In genomic region chr12:14771651-14772137, GRCh38 we compare ENCODE assay signal across 8 cellular contexts. TPM values are rescaled to one million over a fixed set of nuclear protein-coding genes. Genes with fewer than 3 reads are reported as not detected.
A peak's percentile ranks its signal among the peaks of the same experiment; 100 is the strongest.
DNase-seq lines count a peak whose midpoint lies in the region; ATAC-seq, FAIRE-seq and TF ChIP-seq lines count a peak whose summit lies in the region.

No MANE protein-coding gene starts in this region.

- intact Hi-C loops in OCI-LY7 (cut with micrococcal nuclease; ENCODE audit: unreplicated experiment) = loop anchor here (2.0 to 10.0 kb wide), 9 partner anchors 111 to 1113 kb away; partner anchors contain the start of genes ARHGDIB and STRAP

- no peaks in the 10 kb centered on the region for H3K9me3 Mint-ChIP-seq in astrocyte (ENCODE audit: unreplicated experiment)
- peaks cover 0 to 10% (median 4%) of the 10 kb centered on the region in 7 donors for H3K9me3 Mint-ChIP-seq in naive B cell

- no peak for ATAC-seq in naive B cell (ENCODE audit: low read depth in 2 of 2)
- no peak for ATAC-seq in esophagus mucosa
- ATAC-seq in GM18909 (IDR thresholded peaks at IDR 0.05; ENCODE audit: poor library complexity, unreplicated experiment) = no peak

- H3K9ac ChIP-seq in astrocyte (ENCODE audit: low read length) = no peak overlapping the region

- TF ChIP-seq CTCF in GM10248 (IDR thresholded peaks at IDR 0.05; ENCODE audit: control extremely low read depth, extremely low read depth, low read depth, missing control alignments) = no peak
- TF ChIP-seq CTCF in OCI-LY7 (conservative IDR thresholded peaks at IDR 0.05; ENCODE audit: low read length) = no peak
- TF ChIP-seq CTCF in astrocyte (IDR thresholded peaks at IDR 0.05; ENCODE audit: insufficient read depth, low read depth, low read length) = no peak

- H3K79me2 ChIP-seq in OCI-LY7 (ENCODE audit: insufficient read depth, low read depth, low read length) (peaks cover 35% of the 10 kb centered on the region; the same call in 1 of the 2 replicates), astrocyte (ENCODE audit: insufficient read depth, low read length) (peaks cover 25% of the 10 kb centered on the region)

- peaks cover 8% of the 10 kb centered on the region for H4K20me1 ChIP-seq in OCI-LY7 (ENCODE audit: insufficient read depth, low read length)
- H4K20me1 ChIP-seq in astrocyte (ENCODE audit: insufficient read depth, low read length) = peaks cover 13% of the 10 kb centered on the region

- H3K36me3 ChIP-seq in OCI-LY7 (ENCODE audit: insufficient read depth, low read length) = peaks cover 27% of the 10 kb centered on the region
- H3K36me3 ChIP-seq in astrocyte (ENCODE audit: insufficient read depth, low read length) = no peaks in the 10 kb centered on the region

- H3K4me3 Mint-ChIP-seq in astrocyte (ENCODE audit: unreplicated experiment) (peak overlapping the region; percentile 96), naive B cell (peak overlapping the region; percentile 80 to 100 (median 97))

- H3K27me3 Mint-ChIP-seq in astrocyte (ENCODE audit: low read depth, unreplicated experiment) (no peaks in the 10 kb centered on the region), naive B cell (no peaks in the 10 kb centered on the region)

- H3K27ac ChIP-seq in OCI-LY7 (ENCODE audit: low read depth, low read length, poor library complexity, severe bottlenecking) (peak overlapping the region; percentile 95), astrocyte (ENCODE audit: low read depth, low read length) (no peak overlapping the region)

- H3K4me3 ChIP-seq in OCI-LY7 (ENCODE audit: low read depth, low read length, poor library complexity, severe bottlenecking) = peak overlapping the region; percentile 81
- H3K4me3 ChIP-seq in astrocyte (ENCODE audit: insufficient read depth, low read depth, low read length) = no peak overlapping the region

- BruUV-seq in OCI-LY7 (replicated peaks; lab: Mats Ljungman, UMichigan) = no TSS peak

- H3K4me1 Mint-ChIP-seq in astrocyte (ENCODE audit: low read depth, unreplicated experiment) (peaks cover 20% of the 10 kb centered on the region), naive B cell (peaks cover 47 to 73% (median 68%) of the 10 kb centered on the region in 3 donors)

- H3K9me3 ChIP-seq in OCI-LY7 (ENCODE audit: low read length) (no peaks in the 10 kb centered on the region), astrocyte (ENCODE audit: insufficient read depth, low read depth, low read length) (no peaks in the 10 kb centered on the region)

- no peak for FAIRE-seq in astrocyte (lab: Jason Lieb, UNC)

- H3K27ac Mint-ChIP-seq in astrocyte (ENCODE audit: unreplicated experiment) = peak overlapping the region; percentile 79
- peak overlapping the region in 4 of 6 donors; percentile 30 to 98 (median 72) for H3K27ac Mint-ChIP-seq in naive B cell

- DNase-seq in GM10248 (ENCODE audit: extremely low spot score) (peak; percentile 33), OCI-LY7 (ENCODE audit: low spot score) (peak; percentile 65), astrocyte (ENCODE audit: low read depth) (no peak), naive B cell (no peak), H4 (ENCODE audit: low spot score) (no peak), C1 segment of cervical spinal cord (lab: John Stamatoyannopoulos, UW) (no peak)

- CTCF ChIA-PET in GM10248 (lab: Yijun Ruan, JAX) = interaction anchor here (0.9 to 3.5 kb wide), 6 partner anchors 10 to 534 kb away, joined by 3 to 14 read pairs (median 4); no protein-coding TSS in a partner anchor
- CTCF ChIA-PET in OCI-LY7 (lab: Charles Lee; ENCODE audit: unreplicated experiment) = interaction anchor here (1.1 kb wide), 1 partner anchor 463 kb away, joined by 3 read pairs; no protein-coding TSS in a partner anchor

- peak overlapping the region; percentile 96 for H3K4me2 ChIP-seq in OCI-LY7 (ENCODE audit: low read length)
- peak overlapping the region; percentile 88 for H3K4me2 ChIP-seq in astrocyte (ENCODE audit: low read length)

- H3K36me3 Mint-ChIP-seq in astrocyte (ENCODE audit: low read depth, unreplicated experiment) = peaks cover 8% of the 10 kb centered on the region
- peaks cover 12 to 13% of the 10 kb centered on the region in 2 donors for H3K36me3 Mint-ChIP-seq in naive B cell

- H3K4me1 ChIP-seq in OCI-LY7 (ENCODE audit: insufficient read depth, low read length, poor library complexity, severe bottlenecking) = peaks cover 61% of the 10 kb centered on the region
- H3K4me1 ChIP-seq in astrocyte (ENCODE audit: insufficient read depth, low read length) = peaks cover 19% of the 10 kb centered on the region

- H3K9me2 ChIP-seq in OCI-LY7 (ENCODE audit: insufficient read depth, low read length) = no peaks in the 10 kb centered on the region

- H2AFZ ChIP-seq in OCI-LY7 (ENCODE audit: low read length) (peak overlapping the region; percentile 11; the same call in 1 of the 2 replicates), astrocyte (ENCODE audit: low read depth, low read length) (peak overlapping the region; percentile 50)

- POLR2A ChIA-PET in GM10248 (lab: Yijun Ruan, JAX) = interaction anchor here (0.6 to 2.6 kb wide), 9 partner anchors 10 to 917 kb away, joined by 3 to 13 read pairs (median 4); partner anchors contain the start of genes C12orf60 and WBP11
- POLR2A ChIA-PET in OCI-LY7 (lab: Charles Lee) = interaction anchor here (0.5 to 9.5 kb wide), 29 partner anchors 11 to 618 kb away, joined by 3 to 162 read pairs (median 4); partner anchors contain the start of genes ARHGDIB, C12orf60 and WBP11

- H3K27me3 ChIP-seq in astrocyte (ENCODE audit: insufficient read depth, low read length) = no peaks in the 10 kb centered on the region

RNA-seq across cellular contexts. Expression of gene WBP11, which starts 31.6 kb away (rescaled TPM):
- total RNA-seq in OCI-LY7 (2014; rRNA removed; shearing (Covaris generic)) = 16.5 and 22.8 TPM in 2 replicates
- total RNA-seq in OCI-LY7 (2022) = 107 TPM in 2 replicates
- 67.1 and 72.1 TPM in 2 replicates for total RNA-seq in astrocyte
- polyA plus RNA-seq in naive B cell (ENCODE audit: low read depth in 6 of 6) = 10 to 100 TPM; 37.0 to 69.1 (median 59.0) TPM
- total RNA-seq in esophagus mucosa = 28.5 TPM
- 21.3 and 35.5 TPM in 2 replicates for total RNA-seq in H4 (2014; rRNA removed; shearing (Covaris generic))

RNA-seq across cellular contexts. Expression of gene C12orf60, which starts 31.8 kb away (rescaled TPM):
- 2.8 and 3.2 TPM in 2 replicates for total RNA-seq in OCI-LY7 (2014; rRNA removed; shearing (Covaris generic))
- 3.4 and 3.9 TPM in 2 replicates for total RNA-seq in OCI-LY7 (2022)
- total RNA-seq in astrocyte = 1.7 and 2.0 TPM in 2 replicates
- 1 to 10 TPM in 5 of 6 donors, not detected in 1; 1.1 to 1.9 (median 1.6) TPM for polyA plus RNA-seq in naive B cell (ENCODE audit: low read depth in 6 of 6)
- 0.76 TPM for total RNA-seq in esophagus mucosa
- 1.2 and 2.8 TPM in 2 replicates for total RNA-seq in H4 (2014; rRNA removed; shearing (Covaris generic))

RNA-seq across cellular contexts. Expression of gene SMCO3, which starts 42.3 kb away (rescaled TPM):
- not detected in 2 replicates for total RNA-seq in OCI-LY7 (2014; rRNA removed; shearing (Covaris generic))
- not detected in 2 replicates for total RNA-seq in OCI-LY7 (2022)
- total RNA-seq in astrocyte = 0.57 and 0.84 TPM in 2 replicates
- under 1 TPM in 3 of 6 donors, not detected in 3; 0.23 to 0.65 (median 0.35) TPM for polyA plus RNA-seq in naive B cell (ENCODE audit: low read depth in 6 of 6)
- not detected for total RNA-seq in esophagus mucosa
- not detected in 2 replicates for total RNA-seq in H4 (2014; rRNA removed; shearing (Covaris generic))

Comparison
In these comparisons a context has a peak if more than half of its experiments do, and no peak if none do; other contexts are left out.
1. DNase-seq: peak in GM10248 (single experiment) and OCI-LY7 (single experiment); none in astrocyte (single experiment), naive B cell (single experiment), H4 (single experiment) and C1 segment of cervical spinal cord (0 of 14).